In the genomic region with DNA sequence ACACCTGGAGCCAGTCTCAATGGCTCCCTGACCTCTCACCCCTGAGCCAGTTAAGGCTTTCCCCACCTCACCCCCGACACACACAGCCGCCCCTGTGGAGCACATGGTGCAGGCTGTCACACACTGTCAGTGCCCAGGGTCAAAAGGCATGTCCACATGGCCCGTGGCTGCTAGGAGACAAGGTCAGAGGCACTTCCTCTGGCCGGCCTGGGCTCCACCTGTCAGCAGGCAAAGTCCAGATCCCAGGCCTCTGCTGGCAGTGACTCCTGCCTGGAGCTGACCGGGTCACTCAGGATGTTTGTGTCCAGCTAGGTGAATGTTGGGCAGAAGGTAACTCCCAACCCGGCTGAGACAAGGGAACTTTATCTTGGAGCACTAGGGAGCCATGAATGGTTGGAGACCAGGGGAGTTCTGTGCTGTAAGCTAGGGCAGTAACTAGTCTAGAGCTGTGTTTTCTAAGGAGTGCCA, we compare ENCODE assay signal across 13 cellular contexts. TPM values are rescaled to one million over a fixed set of nuclear protein-coding genes. Genes with fewer than 3 reads are reported as not detected.
A peak's percentile ranks its signal among the peaks of the same experiment; 100 is the strongest.
DNase-seq lines count a peak whose midpoint lies in the region; ATAC-seq, FAIRE-seq and TF ChIP-seq lines count a peak whose summit lies in the region.
"Had no signal": no experiment of that assay in that cellular context is flagged by ENCODE, and none has a peak within 500 bp of the region (broad histone marks: within the 10 kb centered on the region; RNA-seq: fewer than 3 reads in every experiment).

No MANE protein-coding gene starts in this region.

- no peaks in the 10 kb centered on the region for H3K9me3 Mint-ChIP-seq in WTC11
- H3K9me3 Mint-ChIP-seq in activated T-helper 2 cell treated with anti-CD3 and anti-CD28 coated beads, Interferon-gamma antibody, Interleukin-2, Interleukin-4, amounts not matched to agents 10 μg/mL and 5 μg/mL and 100 μg/mL, durations not matched to agents 14 hours and 24 hours and 36 hours = no peaks in the 10 kb centered on the region
- H3K9me3 Mint-ChIP-seq: stimulated activated naive CD8-positive, alpha-beta T cell treated with anti-CD3 and anti-CD28 coated beads, Interleukin-15, Interleukin-2, amounts not matched to agents 100 ng/mL and 50 ng/mL, for 24 hours had no signal

- H3K4me1 Mint-ChIP-seq in WTC11 = peaks cover 58% of the 10 kb centered on the region
- H3K4me1 Mint-ChIP-seq in activated T-helper 2 cell treated with anti-CD3 and anti-CD28 coated beads, Interferon-gamma antibody, Interleukin-2, Interleukin-4, amounts not matched to agents 10 μg/mL and 5 μg/mL and 100 μg/mL, durations not matched to agents 14 hours and 24 hours and 36 hours (ENCODE audit: low read depth) = peaks cover 59% of the 10 kb centered on the region

- no peaks in the 10 kb centered on the region for H3K27me3 ChIP-seq in small intestine (ENCODE audit: control insufficient read depth in 2 of 2, insufficient read depth in 2 of 2, low read length in 2 of 2)

- peak overlapping the region; percentile 65 for H3K27ac Mint-ChIP-seq in WTC11
- H3K27ac Mint-ChIP-seq in activated T-helper 2 cell treated with anti-CD3 and anti-CD28 coated beads, Interferon-gamma antibody, Interleukin-2, Interleukin-4, amounts not matched to agents 10 μg/mL and 5 μg/mL and 100 μg/mL, durations not matched to agents 14 hours and 24 hours and 36 hours = no peak overlapping the region
- H3K27ac Mint-ChIP-seq: stimulated activated naive CD8-positive, alpha-beta T cell treated with anti-CD3 and anti-CD28 coated beads, Interleukin-15, Interleukin-2, amounts not matched to agents 100 ng/mL and 50 ng/mL, for 24 hours had no signal

- H3K36me3 ChIP-seq in HEK293 (ENCODE audit: control insufficient read depth in 2 of 2, insufficient read depth in 1 of 2, low read length in 2 of 2) (peaks cover 0 to 4% of the 10 kb centered on the region in 2 experiments; a peak in 2 of 3 replicates), small intestine (ENCODE audit: control insufficient read depth in 2 of 2, insufficient read depth in 2 of 2, low read length in 2 of 2) (peaks cover 0 to 2% of the 10 kb centered on the region in 2 donors)

- no peak for FAIRE-seq in small intestine (lab: Jason Lieb, UNC)

- TF ChIP-seq CTCF in HEK293 (tag by site-specific recombination; IDR thresholded peaks at IDR 0.05) (no peak), WTC11 (IDR thresholded peaks at IDR 0.05) (no peak), foreskin fibroblast (IDR thresholded peaks at IDR 0.05; ENCODE audit: low read depth, low read length) (no peak)

- H3K9me3 ChIP-seq in HEK293 (ENCODE audit: control insufficient read depth, insufficient read depth, low read depth, low read length) (no peaks in the 10 kb centered on the region), small intestine (ENCODE audit: control insufficient read depth, low read depth) (no peaks in the 10 kb centered on the region)

- H3K27ac ChIP-seq in HEK293 (ENCODE audit: extremely low read depth, low read depth, low read length) = no peak overlapping the region
- peak overlapping the region; percentile 6 to 77 for H3K27ac ChIP-seq in small intestine (ENCODE audit: low read depth in 1 of 2, low read length in 1 of 2)

- WGBS in small intestine, 3 donors = 24 to 56% (median 36%) methylated on average over 6 of the region's 6 CpGs

- H3K4me3 ChIP-seq in HEK293 (ENCODE audit: low read depth, low read length) (no peak overlapping the region), small intestine (ENCODE audit: low read depth in 1 of 2, low read length in 2 of 2) (no peak overlapping the region), foreskin fibroblast (ENCODE audit: low read depth in 1 of 2, low read length in 2 of 2) (no peak overlapping the region)

- intact Hi-C loops in left colon (cut with DNase I, micrococcal nuclease) = no loop called here
- intact Hi-C loops in activated T-helper 2 cell treated with anti-CD3 and anti-CD28 coated beads, Interferon-gamma antibody, Interleukin-2, Interleukin-4, amounts not matched to agents 10 μg/mL and 5 μg/mL and 100 μg/mL, durations not matched to agents 14 hours and 24 hours and 36 hours (cut with micrococcal nuclease) = no loop called here
- intact Hi-C loops in sciatic nerve (cut with DNase I) = no loop called here

- DNase-seq in WTC11 (ENCODE audit: low spot score) = no peak
- DNase-seq in left colon = peak in 1 of 2 donors; percentile 59
- DNase-seq in small intestine = peak; percentile 89
- DNase-seq in activated T-helper 2 cell treated with anti-CD3 and anti-CD28 coated beads, Interferon-gamma antibody, Interleukin-2, Interleukin-4, amounts not matched to agents 10 μg/mL and 5 μg/mL and 100 μg/mL, durations not matched to agents 14 hours and 24 hours and 36 hours (ENCODE audit: low spot score) = no peak
- DNase-seq in sciatic nerve (ENCODE audit: low spot score) = no peak
- no peak for DNase-seq in foreskin fibroblast
- DNase-seq: activated CD4-positive, CD25-positive, alpha-beta regulatory T cell; KG1; mesendoderm; NCI-H2081 treated with DMSO at 0.1 percent for 48 hours; NK-92 treated with Interleukin-12 subunit alpha and Interleukin-12 subunit beta, amount 100 ng/mL, for 24 hours had no signal

- H3K4me3 Mint-ChIP-seq in WTC11 = no peak overlapping the region
- H3K4me3 Mint-ChIP-seq in activated T-helper 2 cell treated with anti-CD3 and anti-CD28 coated beads, Interferon-gamma antibody, Interleukin-2, Interleukin-4, amounts not matched to agents 10 μg/mL and 5 μg/mL and 100 μg/mL, durations not matched to agents 14 hours and 24 hours and 36 hours (ENCODE audit: low read depth) = no peak overlapping the region
- H3K4me3 Mint-ChIP-seq: stimulated activated naive CD8-positive, alpha-beta T cell treated with anti-CD3 and anti-CD28 coated beads, Interleukin-15, Interleukin-2, amounts not matched to agents 100 ng/mL and 50 ng/mL, for 24 hours had no signal

- ATAC-seq in WTC11 (no peak), left colon (peak; percentile 73), sciatic nerve (no peak)

- CTCF ChIA-PET in HEK293 (lab: Yijun Ruan, JAX) = no interaction called here
- CTCF ChIA-PET in WTC11 (lab: Charles Lee) = interaction anchor here (1.0 kb wide), 1 partner anchor 18 kb away, joined by 3 read pairs; no protein-coding TSS in a partner anchor

- no peaks in the 10 kb centered on the region for H3K27me3 Mint-ChIP-seq in WTC11 (ENCODE audit: low read depth)
- no peaks in the 10 kb centered on the region for H3K27me3 Mint-ChIP-seq in activated T-helper 2 cell treated with anti-CD3 and anti-CD28 coated beads, Interferon-gamma antibody, Interleukin-2, Interleukin-4, amounts not matched to agents 10 μg/mL and 5 μg/mL and 100 μg/mL, durations not matched to agents 14 hours and 24 hours and 36 hours (ENCODE audit: low read depth)
- H3K27me3 Mint-ChIP-seq: stimulated activated naive CD8-positive, alpha-beta T cell treated with anti-CD3 and anti-CD28 coated beads, Interleukin-15, Interleukin-2, amounts not matched to agents 100 ng/mL and 50 ng/mL, for 24 hours had no signal

- H3K36me3 Mint-ChIP-seq in WTC11 = peaks cover 24% of the 10 kb centered on the region
- H3K36me3 Mint-ChIP-seq in activated T-helper 2 cell treated with anti-CD3 and anti-CD28 coated beads, Interferon-gamma antibody, Interleukin-2, Interleukin-4, amounts not matched to agents 10 μg/mL and 5 μg/mL and 100 μg/mL, durations not matched to agents 14 hours and 24 hours and 36 hours (ENCODE audit: low read depth) = peaks cover 59% of the 10 kb centered on the region

- POLR2A ChIA-PET in HEK293 (lab: Yijun Ruan, JAX) = interaction anchor here (1.2 kb wide), 1 partner anchor 9 kb away, joined by 3 read pairs; no protein-coding TSS in a partner anchor
- POLR2A ChIA-PET in WTC11 (lab: Charles Lee) = no interaction called here

- peaks cover 16% of the 10 kb centered on the region for H3K4me1 ChIP-seq in HEK293 (ENCODE audit: control insufficient read depth, insufficient read depth, low read length)
- H3K4me1 ChIP-seq in small intestine (ENCODE audit: control insufficient read depth in 2 of 2, insufficient read depth in 1 of 2, low read depth in 1 of 2, low read length in 1 of 2) = peaks cover 2 to 11% of the 10 kb centered on the region in 2 donors

TF ChIP-seq in HEK293, 187 proteins besides CTCF, POLR2A, EP300 and RAD21 (continues in another document):
- TF ChIP-seq ZNF223 (tag by site-specific recombination; IDR thresholded peaks at IDR 0.05) (no peak), ZNF16 (tag by site-specific recombination; IDR thresholded peaks at IDR 0.05; ENCODE audit: low read depth) (0 out of 2 replicates have a peak, but pooled peaks have one; percentile 47)

TF ChIP-seq in WTC11, 78 proteins besides CTCF, POLR2A, EP300 and RAD21:
- no peak for TF ChIP-seq ZNF317 (CRISPR knock-in tag; IDR thresholded peaks at IDR 0.05; ENCODE audit: borderline replicate concordance, low read depth)
- TF ChIP-seq ZBTB21 (CRISPR knock-in tag; IDR thresholded peaks at IDR 0.05; ENCODE audit: borderline replicate concordance) = no peak
- peak; percentile 75 for TF ChIP-seq GABPB1 (CRISPR knock-in tag; IDR thresholded peaks at IDR 0.05)
- TF ChIP-seq ZMAT4 (CRISPR knock-in tag; IDR thresholded peaks at IDR 0.05) = no peak
- TF ChIP-seq GTF2I (CRISPR knock-in tag; conservative IDR thresholded peaks at IDR 0.05) = no peak

RNA-seq across cellular contexts. Expression of gene SREBF1, which starts 6.0 kb away (rescaled TPM):
- total RNA-seq in WTC11 (2021) = 72.3 to 93.7 TPM (median 76.7 TPM) in 3 replicates
- 100 to 1,000 TPM; 125 to 161 TPM for total RNA-seq in left colon
- polyA plus RNA-seq in small intestine = 100 to 1,000 TPM in 2 of 3 donors, 10 to 100 TPM in 1; 99.7 to 155 (median 111) TPM
- total RNA-seq in activated T-helper 2 cell treated with anti-CD3 and anti-CD28 coated beads, Interferon-gamma antibody, Interleukin-2, Interleukin-4, amounts not matched to agents 10 μg/mL and 5 μg/mL and 100 μg/mL, durations not matched to agents 14 hours and 24 hours and 36 hours = 166 and 175 TPM in 2 replicates
- total RNA-seq in sciatic nerve = 257 TPM
